18 cellular contexts compared by ENCODE assay signal in the genomic region with DNA sequence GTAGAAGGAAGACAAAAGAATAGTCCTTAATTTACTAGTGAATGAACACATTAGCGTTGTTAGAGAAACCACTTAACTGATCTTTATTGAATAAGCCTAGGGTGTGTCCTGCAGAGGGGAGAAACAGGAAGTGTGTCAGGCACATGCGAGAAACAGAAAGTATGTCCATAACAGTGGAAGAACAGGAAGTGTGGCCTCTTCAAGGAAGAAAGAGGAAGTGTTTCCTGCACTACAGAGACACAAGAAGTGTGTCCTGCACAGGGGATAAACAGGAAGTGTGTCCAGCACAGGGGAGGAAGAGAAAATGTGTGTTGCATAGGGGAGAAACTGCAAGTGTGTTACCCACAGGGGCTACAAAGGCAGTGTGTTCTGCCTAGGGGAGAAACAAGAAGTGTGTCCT.
DNase-seq lines count a peak whose midpoint lies in the region; ATAC-seq and TF ChIP-seq lines count a peak whose summit lies in the region.
"Had no signal": no experiment of that assay in that cellular context is flagged by ENCODE, and none has a peak within 500 bp of the region (broad histone marks: within the 10 kb centered on the region; RNA-seq: fewer than 3 reads in every experiment).

No MANE protein-coding gene starts in this region.

- no peak overlapping the region for H3K9ac ChIP-seq in MM.1S (ENCODE audit: low read length)
- H3K9ac ChIP-seq in neuronal stem cell (ENCODE audit: low read depth, low read length, poor library complexity) = no peak overlapping the region
- H3K9ac ChIP-seq: KMS-11, SK-N-SH had no signal

- H3K27me3 ChIP-seq in MM.1S (replicated peaks; ENCODE audit: insufficient read depth, low read length) (no peaks in the 10 kb centered on the region), neuronal stem cell (ENCODE audit: control insufficient read depth in 3 of 3, insufficient read depth in 3 of 3, low read depth in 1 of 3, low read length in 3 of 3) (no peaks in the 10 kb centered on the region)
- H3K27me3 ChIP-seq: stomach, vagina had no signal

- H3K18ac ChIP-seq in neuronal stem cell (ENCODE audit: low read length) = no peak overlapping the region

- H3K14ac ChIP-seq in neuronal stem cell (ENCODE audit: low read length) = no peak overlapping the region

- POLR2A ChIA-PET in T-cell (lab: Charles Lee) = no interaction called here

- H3K79me1 ChIP-seq in neuronal stem cell (ENCODE audit: low read depth, low read length) = no peaks in the 10 kb centered on the region

- no peak for DNase-seq in activated naive CD4-positive, alpha-beta T cell treated with anti-CD3 and anti-CD28 coated beads for 36 hours
- no peak for DNase-seq in activated naive CD4-positive, alpha-beta T cell treated with Interleukin-2 at 50 U/mL for 16 hours
- peak; percentile 7 for DNase-seq in MM.1S
- DNase-seq in T-cell = no peak
- DNase-seq in neuronal stem cell (ENCODE audit: low spot score) = no peak
- no peak for DNase-seq in left lobe of liver (ENCODE audit: low spot score)
- DNase-seq in NCI-H2227 treated with DMSO at 0.1 percent for 48 hours (lab: John Stamatoyannopoulos, UW) = no peak
- no peak for DNase-seq in activated CD4-positive, alpha-beta T cell treated with anti-CD3 and anti-CD28 coated beads, Interleukin-2, amount 50 U/mL, for 1 hour
- DNase-seq: ACHN, activated B cell treated with CpG ODN at 0.5 μM for 24 hours, glutamatergic neuron, NCI-H2081 treated with DMSO at 0.1 percent for 48 hours, SK-N-SH, stomach had no signal

- H4K20me1 ChIP-seq in MM.1S (ENCODE audit: insufficient read depth, low read length) = no peaks in the 10 kb centered on the region

- H4K8ac ChIP-seq in neuronal stem cell (ENCODE audit: low read depth, low read length) = no peak overlapping the region

- H4K91ac ChIP-seq in neuronal stem cell (ENCODE audit: low read depth, low read length, poor library complexity) = no peak overlapping the region

- no peaks in the 10 kb centered on the region for H3K79me2 ChIP-seq in MM.1S (ENCODE audit: low read length)

- TF ChIP-seq CTCF in MM.1S (IDR thresholded peaks at IDR 0.05; ENCODE audit: low read length) = no peak

- H3F3A ChIP-seq in MM.1S (ENCODE audit: insufficient read depth, low read length) = peaks cover 2% of the 10 kb centered on the region; the same call in 1 of the 2 replicates

- H3K36me3 Mint-ChIP-seq in activated naive CD4-positive, alpha-beta T cell treated with anti-CD3 and anti-CD28 coated beads for 36 hours (ENCODE audit: low read depth) = no peaks in the 10 kb centered on the region
- H3K36me3 Mint-ChIP-seq in T-cell = no peaks in the 10 kb centered on the region

- no peak overlapping the region for H3K4me3 Mint-ChIP-seq in activated naive CD4-positive, alpha-beta T cell treated with anti-CD3 and anti-CD28 coated beads for 36 hours
- peak overlapping the region in 1 of 3 donors; percentile 57 for H3K4me3 Mint-ChIP-seq in T-cell
- H3K4me3 Mint-ChIP-seq: activated B cell treated with CpG ODN at 0.5 μM for 24 hours had no signal

- no peak overlapping the region for H3K4ac ChIP-seq in neuronal stem cell (ENCODE audit: low read length)

- H2AK5ac ChIP-seq in neuronal stem cell (ENCODE audit: low read depth, low read length) = no peak overlapping the region

- H3K4me1 ChIP-seq in MM.1S (ENCODE audit: low read length) (no peaks in the 10 kb centered on the region), neuronal stem cell (ENCODE audit: control insufficient read depth in 2 of 2, insufficient read depth in 1 of 2, low read depth in 1 of 2, low read length in 2 of 2) (no peaks in the 10 kb centered on the region)
- H3K4me1 ChIP-seq: stomach, vagina had no signal

- H2BK15ac ChIP-seq in neuronal stem cell (ENCODE audit: low read length) = no peak overlapping the region

- H3K4me3 ChIP-seq in MM.1S (ENCODE audit: low read length) (no peak overlapping the region), neuronal stem cell (ENCODE audit: low read length in 2 of 2) (no peak overlapping the region)
- H3K4me3 ChIP-seq: skin epidermis, stomach, vagina had no signal

- peak overlapping the region; percentile 6 for H3K27ac Mint-ChIP-seq in activated naive CD4-positive, alpha-beta T cell treated with anti-CD3 and anti-CD28 coated beads for 36 hours
- H3K27ac Mint-ChIP-seq in T-cell = peak overlapping the region; percentile 42 to 90
- H3K27ac Mint-ChIP-seq: activated B cell treated with CpG ODN at 0.5 μM for 24 hours had no signal

- no peaks in the 10 kb centered on the region for H3K36me3 ChIP-seq in MM.1S (replicated peaks; ENCODE audit: insufficient read depth, low read length)
- no peaks in the 10 kb centered on the region for H3K36me3 ChIP-seq in neuronal stem cell (replicated peaks in 1 of 2; ENCODE audit: control insufficient read depth in 2 of 2, insufficient read depth in 2 of 2, low read length in 2 of 2)
- H3K36me3 ChIP-seq: stomach, vagina had no signal

- H3K4me2 ChIP-seq in MM.1S (ENCODE audit: low read depth, low read length) = 0 out of 2 replicates have a peak overlapping the region, but pooled peaks have one; percentile 37
- no peak overlapping the region for H3K4me2 ChIP-seq in neuronal stem cell (ENCODE audit: insufficient read depth, low read length, poor library complexity, severe bottlenecking)
- H3K4me2 ChIP-seq: KMS-11, SK-N-SH had no signal

- H2AFZ ChIP-seq in MM.1S (ENCODE audit: low read length) (peak overlapping the region; percentile 45), neuronal stem cell (ENCODE audit: low read length) (peak overlapping the region; percentile 45)

- no peaks in the 10 kb centered on the region for H3K9me2 ChIP-seq in MM.1S (replicated peaks; ENCODE audit: insufficient read depth, low read length)
- H3K9me2 ChIP-seq: SK-N-SH had no signal

- H2BK12ac ChIP-seq in neuronal stem cell (ENCODE audit: low read length) = no peak overlapping the region

- WGBS in neuronal stem cell (ENCODE audit: extremely low coverage in 2 of 2, insufficient read length in 2 of 2, insufficient replicate concordance in 1 of 2), 2 donors = no CpG with 5 or more reads among the region's 2 CpGs

- no peaks in the 10 kb centered on the region for H3K27me3 Mint-ChIP-seq in activated naive CD4-positive, alpha-beta T cell treated with anti-CD3 and anti-CD28 coated beads for 36 hours (ENCODE audit: low read depth)
- no peaks in the 10 kb centered on the region for H3K27me3 Mint-ChIP-seq in T-cell
- H3K27me3 Mint-ChIP-seq: activated B cell treated with CpG ODN at 0.5 μM for 24 hours had no signal

- no peak overlapping the region for H3K23ac ChIP-seq in neuronal stem cell (ENCODE audit: low read depth, low read length, poor library complexity)

- no peaks in the 10 kb centered on the region for H3K9me3 ChIP-seq in MM.1S (replicated peaks; ENCODE audit: insufficient read depth, low read length)
- no peaks in the 10 kb centered on the region for H3K9me3 ChIP-seq in neuronal stem cell (replicated peaks in 1 of 2; ENCODE audit: control insufficient read depth in 2 of 2, insufficient read depth in 1 of 2, low read depth in 1 of 2, low read length in 2 of 2)
- H3K9me3 ChIP-seq: SK-N-SH, vagina had no signal

- no peaks in the 10 kb centered on the region for H3K9me3 Mint-ChIP-seq in activated naive CD4-positive, alpha-beta T cell treated with anti-CD3 and anti-CD28 coated beads for 36 hours
- H3K9me3 Mint-ChIP-seq in T-cell = peaks cover 11 to 20% (median 12%) of the 10 kb centered on the region in 3 donors
- H3K9me3 Mint-ChIP-seq: activated B cell treated with CpG ODN at 0.5 μM for 24 hours had no signal

- no peak overlapping the region for H2BK120ac ChIP-seq in neuronal stem cell (ENCODE audit: low read depth, low read length)

- ATAC-seq in T-cell (replicated peaks in 1 of 4) (peak in 2 of 4 experiments; percentile 26 to 40), left lobe of liver (no peak)
- ATAC-seq: HCT116 had no signal

- no peak overlapping the region for H2BK5ac ChIP-seq in neuronal stem cell (ENCODE audit: low read length)

- H3K4me1 Mint-ChIP-seq in activated naive CD4-positive, alpha-beta T cell treated with anti-CD3 and anti-CD28 coated beads for 36 hours (ENCODE audit: low read depth) = peaks cover 6% of the 10 kb centered on the region
- peaks cover 7 to 10% (median 10%) of the 10 kb centered on the region in 3 donors for H3K4me1 Mint-ChIP-seq in T-cell

- CTCF ChIA-PET in activated naive CD4-positive, alpha-beta T cell treated with anti-CD3 and anti-CD28 coated beads for 36 hours (lab: Charles Lee) = no interaction called here
- CTCF ChIA-PET in T-cell (lab: Charles Lee) = no interaction called here

- intact Hi-C loops in activated naive CD4-positive, alpha-beta T cell treated with anti-CD3 and anti-CD28 coated beads for 36 hours (cut with micrococcal nuclease) = no loop called here

- H3K27ac ChIP-seq in MM.1S (ENCODE audit: low read length) (no peak overlapping the region), neuronal stem cell (replicated peaks; ENCODE audit: low read length) (no peak overlapping the region)
- H3K27ac ChIP-seq: KMS-11, skin epidermis, stomach, vagina had no signal
